In genomic region chr9:128456613-128457061, GRCh38 we compare ENCODE assay signal across 8 cellular contexts. TPM values are rescaled to one million over a fixed set of nuclear protein-coding genes. Genes with fewer than 3 reads are reported as not detected.
DNase-seq lines count a peak whose midpoint lies in the region; ATAC-seq and TF ChIP-seq lines count a peak whose summit lies in the region.

No MANE protein-coding gene starts in this region.

- peak overlapping the region; percentile 79 to 87 for H3K9ac ChIP-seq in colonic mucosa (ENCODE audit: low read depth in 2 of 2, low read length in 2 of 2)

- H3K4me3 Mint-ChIP-seq in activated CD4-positive, alpha-beta T cell treated with anti-CD3 and anti-CD28 coated beads for 36 hours, result peak overlapping the region; percentile 81

- peaks cover 22% of the 10 kb centered on the region for H3K36me3 Mint-ChIP-seq in activated CD4-positive, alpha-beta T cell treated with anti-CD3 and anti-CD28 coated beads for 36 hours (ENCODE audit: low read depth)

- DNase-seq in AG04450 (ENCODE audit: low read depth, low spot score) (no peak), NCI-H2227 treated with DMSO at 0.1 percent for 48 hours (lab: John Stamatoyannopoulos, UW) (peak; percentile 14), colonic mucosa (peak; percentile 81), left lobe of liver (ENCODE audit: low spot score) (peak; percentile 65)
- peak; percentile 80 for DNase-seq in activated CD4-positive, alpha-beta T cell treated with anti-CD3 and anti-CD28 coated beads for 36 hours
- DNase-seq in stimulated activated CD4-positive, alpha-beta T cell treated with anti-CD3 and anti-CD28 coated beads, Interleukin-2, amount 100 ng/mL, for 24 hours, result peak; percentile 72 to 78

- H3K27ac Mint-ChIP-seq in activated CD4-positive, alpha-beta T cell treated with anti-CD3 and anti-CD28 coated beads for 36 hours, result peak overlapping the region; percentile 82

- TF ChIP-seq CTCF in AG04450 (IDR thresholded peaks at IDR 0.05; ENCODE audit: low read depth, low read length) (no peak), colonic mucosa (IDR thresholded peaks at IDR 0.05) (no peak)

- no peaks in the 10 kb centered on the region for H3K4me1 ChIP-seq in colonic mucosa

- ATAC-seq in GM18873 (IDR thresholded peaks at IDR 0.05; ENCODE audit: low FRiP score, unreplicated experiment) (peak; percentile 36), HG03139 (IDR thresholded peaks at IDR 0.05; ENCODE audit: unreplicated experiment) (peak; percentile 54), left lobe of liver (peak; percentile 75)
- peak; percentile 67 for ATAC-seq in activated CD4-positive, alpha-beta T cell treated with anti-CD3 and anti-CD28 coated beads for 36 hours

- POLR2A ChIA-PET in AG04450 (lab: Yijun Ruan, JAX), result no interaction called here
- POLR2A ChIA-PET in activated CD4-positive, alpha-beta T cell treated with anti-CD3 and anti-CD28 coated beads for 36 hours (lab: Charles Lee), result no interaction called here

- intact Hi-C loops in activated CD4-positive, alpha-beta T cell treated with anti-CD3 and anti-CD28 coated beads for 36 hours (cut with DNase I, micrococcal nuclease), result loop anchor here (1.0 to 5.0 kb wide), 29 partner anchors 36 to 956 kb away; partner anchors contain the start of genes GLE1 (in 2 of the 2), SPTAN1 (in 2 of the 2), BBLN (in 1 of the 2) and CERCAM (in 1 of the 2)
- intact Hi-C loops in colonic mucosa (cut with DNase I), result no loop called here

- H3K9me3 ChIP-seq in AG04450 (ENCODE audit: control insufficient read depth, insufficient read depth, low read length) (no peaks in the 10 kb centered on the region; the same call in 1 of the 2 replicates), colonic mucosa (no peaks in the 10 kb centered on the region)

- no peaks in the 10 kb centered on the region for H3K9me3 Mint-ChIP-seq in activated CD4-positive, alpha-beta T cell treated with anti-CD3 and anti-CD28 coated beads for 36 hours (ENCODE audit: low read depth)

- peak overlapping the region; percentile 21 for H3K27ac ChIP-seq in AG04450 (ENCODE audit: low read depth, low read length)
- H3K27ac ChIP-seq in colonic mucosa, result peak overlapping the region; percentile 72

- H3K27me3 ChIP-seq in AG04450 (ENCODE audit: control insufficient read depth, insufficient read depth, low read length) (no peaks in the 10 kb centered on the region), colonic mucosa (no peaks in the 10 kb centered on the region)

- no peaks in the 10 kb centered on the region for H3K27me3 Mint-ChIP-seq in activated CD4-positive, alpha-beta T cell treated with anti-CD3 and anti-CD28 coated beads for 36 hours

- CTCF ChIA-PET in AG04450 (lab: Charles Lee), result no interaction called here
- CTCF ChIA-PET in activated CD4-positive, alpha-beta T cell treated with anti-CD3 and anti-CD28 coated beads for 36 hours (lab: Charles Lee), result no interaction called here

- peak overlapping the region; percentile 82 for H3K4me3 ChIP-seq in AG04450 (ENCODE audit: low read depth, low read length)
- H3K4me3 ChIP-seq in colonic mucosa, result peak overlapping the region; percentile 90

- peaks cover 16% of the 10 kb centered on the region for H3K4me1 Mint-ChIP-seq in activated CD4-positive, alpha-beta T cell treated with anti-CD3 and anti-CD28 coated beads for 36 hours

- no peaks in the 10 kb centered on the region for H3K36me3 ChIP-seq in colonic mucosa

RNA-seq across cellular contexts. Expression of gene ODF2, which starts 0.8 kb away (rescaled TPM):
- 16.8 and 19.4 TPM in 2 replicates for polyA plus RNA-seq in AG04450 (2011; rRNA removed)
- polyA minus RNA-seq in AG04450 (2011; rRNA and poly(A)+ RNA removed), result 11.3 and 12.0 TPM in 2 replicates
- total RNA-seq in activated CD4-positive, alpha-beta T cell treated with anti-CD3 and anti-CD28 coated beads for 36 hours, result 10 to 100 TPM; 73.5 to 86.4 TPM
- total RNA-seq in colonic mucosa, result 10 to 100 TPM; 14.9 to 36.2 TPM
- total RNA-seq in left lobe of liver, result 6.6 TPM

RNA-seq across cellular contexts. Expression of gene CERCAM, which starts 36.0 kb away (rescaled TPM):
- 54.9 and 72.1 TPM in 2 replicates for polyA plus RNA-seq in AG04450 (2011; rRNA removed)
- 30.8 and 50.1 TPM in 2 replicates for polyA minus RNA-seq in AG04450 (2011; rRNA and poly(A)+ RNA removed)
- under 1 TPM; 0.75 to 0.79 TPM for total RNA-seq in activated CD4-positive, alpha-beta T cell treated with anti-CD3 and anti-CD28 coated beads for 36 hours
- total RNA-seq in colonic mucosa (1 to 10 TPM; 4.9 to 9.3 TPM), left lobe of liver (1.0 TPM)

RNA-seq across cellular contexts. Expression of gene GLE1, which starts 47.9 kb away (rescaled TPM):
- polyA plus RNA-seq in AG04450 (2011; rRNA removed), result 21.6 and 27.3 TPM in 2 replicates
- 26.6 and 27.5 TPM in 2 replicates for polyA minus RNA-seq in AG04450 (2011; rRNA and poly(A)+ RNA removed)
- 10 to 100 TPM; 52.5 to 54.4 TPM for total RNA-seq in activated CD4-positive, alpha-beta T cell treated with anti-CD3 and anti-CD28 coated beads for 36 hours
- total RNA-seq in colonic mucosa, result 10 to 100 TPM; 30.7 to 44.5 TPM
- total RNA-seq in left lobe of liver, result 12.3 TPM
